ENCODE assay signal across 8 cellular contexts in genomic region chr17:7336240-7337175, GRCh38. TPM values are rescaled to one million over a fixed set of nuclear protein-coding genes. Genes with fewer than 3 reads are reported as not detected.
DNase-seq lines count a peak whose midpoint lies in the region; ATAC-seq, FAIRE-seq and TF ChIP-seq lines count a peak whose summit lies in the region.

TSS of gene ACAP1 (plus strand) at chr17:7336529. CDS start at chr17:7336735, 206 bp downstream.

- DNase-seq in GM12892 (ENCODE audit: insufficient read length) (peak; percentile 79), endothelial cell (ENCODE audit: low spot score) (peak; percentile 13), AG08396 (ENCODE audit: low spot score) (no peak)
- peak; percentile 74 for DNase-seq in activated CD4-positive, CD25-positive, alpha-beta regulatory T cell treated with anti-CD3 and anti-CD28 coated beads, Interleukin-2, amount 50 U/mL, for 72 hours
- DNase-seq in stimulated activated CD4-positive, alpha-beta T cell treated with anti-CD3 and anti-CD28 coated beads, Interleukin-15, amount 100 ng/mL, for 24 hours = peak; percentile 95

- peak within 1 kb of the TSS; percentile 57 for H3K27ac Mint-ChIP-seq in endothelial cell (ENCODE audit: unreplicated experiment)

- peaks cover 15% of the 10 kb centered on the region for H3K4me1 Mint-ChIP-seq in endothelial cell (ENCODE audit: unreplicated experiment)

- no peak within 1 kb of the TSS for H3K4me3 Mint-ChIP-seq in endothelial cell (ENCODE audit: unreplicated experiment)

- peak; percentile 67 for ATAC-seq in HG03196 (IDR thresholded peaks at IDR 0.05; ENCODE audit: unreplicated experiment)
- no peak for ATAC-seq in HG02938 (IDR thresholded peaks at IDR 0.05; ENCODE audit: unreplicated experiment)
- no peak for ATAC-seq in HG03159 (IDR thresholded peaks at IDR 0.05; ENCODE audit: unreplicated experiment)

- peak; percentile 96 for FAIRE-seq in GM12892 (lab: Jason Lieb, UNC)

- peak; percentile 65 for TF ChIP-seq POLR2A in GM12892 (IDR thresholded peaks at IDR 0.05; ENCODE audit: low read depth, low read length)

- no peak for TF ChIP-seq CTCF in endothelial cell (IDR thresholded peaks at IDR 0.05; ENCODE audit: unreplicated experiment)

- H3K9me3 Mint-ChIP-seq in endothelial cell (ENCODE audit: unreplicated experiment) = no peaks in the 10 kb centered on the region

- H3K36me3 Mint-ChIP-seq in endothelial cell (ENCODE audit: low read depth, unreplicated experiment) = no peaks in the 10 kb centered on the region

- H3K27me3 Mint-ChIP-seq in endothelial cell (ENCODE audit: unreplicated experiment) = peaks cover 2% of the 10 kb centered on the region

RNA-seq across cellular contexts. Expression of gene ACAP1, which starts in this region (rescaled TPM):
- polyA plus RNA-seq in GM12892 (2012; ENCODE audit: missing spikeins) = 73.0 TPM
- 5.5 TPM for total RNA-seq in endothelial cell (ENCODE audit: unreplicated experiment)
